In genomic region chr17:44363613-44364159, GRCh38 we compare ENCODE assay signal across 8 cellular contexts. TPM values are rescaled to one million over a fixed set of nuclear protein-coding genes. Genes with fewer than 3 reads are reported as not detected.
DNase-seq lines count a peak whose midpoint lies in the region; ATAC-seq, FAIRE-seq and TF ChIP-seq lines count a peak whose summit lies in the region.

FAM171A2 (minus strand) TSS chr17:44363853; CDS start chr17:44363714, 139 bp downstream.

- POLR2A ChIA-PET in GM10248 (lab: Yijun Ruan, JAX) = interaction anchor here (0.6 to 1.0 kb wide), 2 partner anchors 18 to 19 kb away, joined by 3 to 5 read pairs; no protein-coding TSS in a partner anchor

- H3K9me3 ChIP-seq in neuronal stem cell (replicated peaks in 1 of 2; ENCODE audit: control insufficient read depth in 2 of 2, insufficient read depth in 1 of 2, low read depth in 1 of 2, low read length in 2 of 2) (no peaks in the 10 kb centered on the region), tibial nerve (no peaks in the 10 kb centered on the region)

- H2BK12ac ChIP-seq in neuronal stem cell (ENCODE audit: low read length) = no peak within 1 kb of the TSS

- peak within 1 kb of the TSS; percentile 49 for H2BK15ac ChIP-seq in neuronal stem cell (ENCODE audit: low read length)

- H3K4me1 ChIP-seq in neuronal stem cell (ENCODE audit: control insufficient read depth in 2 of 2, insufficient read depth in 1 of 2, low read depth in 1 of 2, low read length in 2 of 2) (peaks cover 23% of the 10 kb centered on the region in 2 donors), tibial nerve (peaks cover 0 to 38% (median 17%) of the 10 kb centered on the region in 4 donors)

- TF ChIP-seq CTCF in GM10248 (IDR thresholded peaks at IDR 0.05; ENCODE audit: control extremely low read depth, extremely low read depth, low read depth, missing control alignments) (peak; percentile 67), tibial nerve (IDR thresholded peaks at IDR 0.05) (peak; percentile 70 to 94 (median 91))

- peak within 1 kb of the TSS; percentile 78 for H3K4ac ChIP-seq in neuronal stem cell (ENCODE audit: low read length)

- H3K27me3 ChIP-seq in neuronal stem cell (ENCODE audit: control insufficient read depth in 3 of 3, insufficient read depth in 3 of 3, low read depth in 1 of 3, low read length in 3 of 3) (peaks cover 0 to 19% (median 2%) of the 10 kb centered on the region in 3 experiments), tibial nerve (peaks cover 0 to 12% of the 10 kb centered on the region in 2 donors)

- H3K4me3 ChIP-seq in neuronal stem cell (ENCODE audit: low read length in 2 of 2) (peak within 1 kb of the TSS; percentile 84 to 97), tibial nerve (peak within 1 kb of the TSS; percentile 51 to 74 (median 62))

- peak within 1 kb of the TSS; percentile 86 for H2AK5ac ChIP-seq in neuronal stem cell (ENCODE audit: low read depth, low read length)

- peak within 1 kb of the TSS; percentile 48 for H4K8ac ChIP-seq in neuronal stem cell (ENCODE audit: low read depth, low read length)

- peak within 1 kb of the TSS; percentile 98 for H2BK5ac ChIP-seq in neuronal stem cell (ENCODE audit: low read length)

- FAIRE-seq in frontal cortex (lab: Jason Lieb, UNC) = no peak

- no peak for TF ChIP-seq EP300 in tibial nerve (IDR thresholded peaks at IDR 0.05)

- peaks cover 0 to 16% of the 10 kb centered on the region in 2 donors for H3K36me3 ChIP-seq in neuronal stem cell (replicated peaks in 1 of 2; ENCODE audit: control insufficient read depth in 2 of 2, insufficient read depth in 2 of 2, low read length in 2 of 2)
- no peaks in the 10 kb centered on the region for H3K36me3 ChIP-seq in tibial nerve

- H3K27ac ChIP-seq in neuronal stem cell (replicated peaks; ENCODE audit: low read length) (peak within 1 kb of the TSS; percentile 71), tibial nerve (peak within 1 kb of the TSS; percentile 28 to 66 (median 33))

- peaks cover 21% of the 10 kb centered on the region for H3K79me1 ChIP-seq in neuronal stem cell (ENCODE audit: low read depth, low read length)

- H3K14ac ChIP-seq in neuronal stem cell (ENCODE audit: low read length) = peak within 1 kb of the TSS; percentile 79

- no CpG with 5 or more reads among the region's 63 CpGs for WGBS in neuronal stem cell (ENCODE audit: extremely low coverage in 2 of 2, insufficient read length in 2 of 2, insufficient replicate concordance in 1 of 2), 2 donors
- 0% methylated on average over 13 to 43 of the region's 63 CpGs for WGBS in tibial nerve, 2 donors

- H2AFZ ChIP-seq in neuronal stem cell (ENCODE audit: low read length) = peak within 1 kb of the TSS; percentile 91

- H3K23ac ChIP-seq in neuronal stem cell (ENCODE audit: low read depth, low read length, poor library complexity) = peak within 1 kb of the TSS; percentile 49

- TF ChIP-seq POLR2A in tibial nerve (IDR thresholded peaks at IDR 0.05) = no peak

- peak within 1 kb of the TSS; percentile 85 for H3K9ac ChIP-seq in neuronal stem cell (ENCODE audit: low read depth, low read length, poor library complexity)

- H3K18ac ChIP-seq in neuronal stem cell (ENCODE audit: low read length) = peak within 1 kb of the TSS; percentile 95

- no peak for ATAC-seq in HG02763 (IDR thresholded peaks at IDR 0.05; ENCODE audit: unreplicated experiment)

- H3K4me2 ChIP-seq in neuronal stem cell (ENCODE audit: insufficient read depth, low read length, poor library complexity, severe bottlenecking) = peak within 1 kb of the TSS; percentile 81

- CTCF ChIA-PET in GM10248 (lab: Yijun Ruan, JAX) = interaction anchor here (0.6 to 10.5 kb wide), 29 partner anchors 10 to 420 kb away, joined by 3 to 135 read pairs (median 4); partner anchors contain the start of gene GRN

- DNase-seq in GM10248 (ENCODE audit: extremely low spot score) = peak; percentile 90
- no peak for DNase-seq in HT1080 (ENCODE audit: low read depth)
- peak; percentile 80 for DNase-seq in RPMI8226
- DNase-seq in activated gamma-delta T cell treated with anti-CD3 and anti-CD28 coated beads, Interleukin-2, amount 50 U/mL, for 16 hours (ENCODE audit: low read depth) = peak; percentile 43
- peak; percentile 82 to 85 for DNase-seq in frontal cortex (ENCODE audit: low spot score in 2 of 2)
- DNase-seq in neuronal stem cell (ENCODE audit: low spot score) = peak; percentile 75
- DNase-seq in tibial nerve (ENCODE audit: low spot score in 2 of 2) = no peak

- peak within 1 kb of the TSS; percentile 43 for H2BK120ac ChIP-seq in neuronal stem cell (ENCODE audit: low read depth, low read length)

- H4K91ac ChIP-seq in neuronal stem cell (ENCODE audit: low read depth, low read length, poor library complexity) = no peak within 1 kb of the TSS

RNA-seq across cellular contexts. Expression of gene FAM171A2, which starts in this region (rescaled TPM):
- total RNA-seq in HT1080 (2014; rRNA removed; shearing (Covaris generic)) = 11.4 and 11.7 TPM in 2 replicates
- polyA plus RNA-seq in HT1080 (2015; cell fraction: cytosol; rRNA removed) = 3.6 and 5.1 TPM in 2 replicates
- 3.3 and 3.8 TPM in 2 replicates for polyA plus RNA-seq in HT1080 (2015; cell fraction: nucleus; rRNA removed)
- total RNA-seq in frontal cortex (60.7 TPM), tibial nerve (1 to 10 TPM; 1.0 to 8.1 (median 5.2) TPM)
- 34.5 TPM for polyA plus RNA-seq in neuronal stem cell (2013, experiment 1 of 2)
- polyA plus RNA-seq in neuronal stem cell (2013, experiment 2 of 2) = 33.1 TPM

Comparison
In these comparisons a context has a peak if more than half of its experiments do, and no peak if none do; other contexts are left out.
1. DNase-seq: peak in GM10248 (single experiment), RPMI8226 (single experiment), activated gamma-delta T cell treated with anti-CD3 and anti-CD28 coated beads, Interleukin-2, amount 50 U/mL, for 16 hours (single experiment), frontal cortex (2 of 2) and neuronal stem cell (single experiment); none in HT1080 (single experiment) and tibial nerve (0 of 2).